Comparison of ENCODE assay signal across 14 cellular contexts in genomic region chr10:129949411-129950335, GRCh38. TPM values are rescaled to one million over a fixed set of nuclear protein-coding genes. Genes with fewer than 3 reads are reported as not detected.
DNase-seq lines count a peak whose midpoint lies in the region; ATAC-seq and TF ChIP-seq lines count a peak whose summit lies in the region.
"Had no signal": no experiment of that assay in that cellular context is flagged by ENCODE, and none has a peak within 500 bp of the region (broad histone marks: within the 10 kb centered on the region; RNA-seq: fewer than 3 reads in every experiment).

No MANE protein-coding gene starts in this region.

- BruUV-seq in PC-9 (replicated peaks; lab: Mats Ljungman, UMichigan), result no TSS peak

- H3K27ac ChIP-seq in HUES64 (ENCODE audit: low read depth, low read length) (no peak overlapping the region), ectodermal cell (ENCODE audit: insufficient read depth, low read depth, low read length, poor library complexity, severe bottlenecking) (no peak overlapping the region), subcutaneous abdominal adipose tissue (ENCODE audit: low read depth, low read length) (peak overlapping the region; percentile 96), PC-9 (no peak overlapping the region)
- H3K27ac ChIP-seq: colonic mucosa had no signal

- ATAC-seq in GM21619 (IDR thresholded peaks at IDR 0.05; ENCODE audit: unreplicated experiment), result no peak
- ATAC-seq: K562; stimulated activated naive CD8-positive, alpha-beta T cell treated with anti-CD3 and anti-CD28 coated beads, Interleukin-15, Interleukin-2, amounts not matched to agents 100 U/mL and 50 U/mL, for 24 hours had no signal

- H3K4me2 ChIP-seq in PC-9, result no peak overlapping the region

- H3K27me3 ChIP-seq in HUES64 (ENCODE audit: insufficient read depth, low read length) (peaks cover 30% of the 10 kb centered on the region), ectodermal cell (ENCODE audit: control insufficient read depth, insufficient read depth, low read length, poor library complexity, severe bottlenecking) (peaks cover 14% of the 10 kb centered on the region), subcutaneous abdominal adipose tissue (ENCODE audit: control insufficient read depth in 5 of 5, insufficient read depth in 4 of 5, low read length in 5 of 5) (no peaks in the 10 kb centered on the region), PC-9 (ENCODE audit: insufficient read depth, low read depth) (peaks cover 39% of the 10 kb centered on the region; the same call in 1 of the 2 replicates)

- H3K9me2 ChIP-seq in PC-9 (ENCODE audit: insufficient read depth), result no peaks in the 10 kb centered on the region

- H3K9ac ChIP-seq in HUES64 (ENCODE audit: low read depth, low read length), result no peak overlapping the region
- H3K9ac ChIP-seq in subcutaneous abdominal adipose tissue (ENCODE audit: low read length in 5 of 5), result peak overlapping the region in 1 of 5 donors; percentile 47

- intact Hi-C loops in PC-9 (cut with micrococcal nuclease; ENCODE audit: unreplicated experiment), result no loop called here

- H2AFZ ChIP-seq in PC-9, result no peak overlapping the region

- POLR2A ChIA-PET in PC-9 (lab: Charles Lee; ENCODE audit: unreplicated experiment), result no interaction called here

- H3F3A ChIP-seq in PC-9 (ENCODE audit: insufficient read depth, low read depth), result no peaks in the 10 kb centered on the region

- no peaks in the 10 kb centered on the region for H4K20me1 ChIP-seq in PC-9 (ENCODE audit: insufficient read depth)

- H3K4me3 ChIP-seq in HUES64 (ENCODE audit: low read length) (peak overlapping the region; percentile 42), ectodermal cell (ENCODE audit: insufficient read depth, low read depth, low read length) (peak overlapping the region; percentile 8), subcutaneous abdominal adipose tissue (ENCODE audit: low read depth in 1 of 5, low read length in 5 of 5) (peak overlapping the region in 3 of 5 donors; percentile 30 to 35 (median 32)), PC-9 (no peak overlapping the region)
- H3K4me3 ChIP-seq: colonic mucosa, K562, skin epidermis had no signal

- no peaks in the 10 kb centered on the region for H3K9me3 ChIP-seq in HUES64 (ENCODE audit: insufficient read depth, low read depth, low read length)
- H3K9me3 ChIP-seq in ectodermal cell (ENCODE audit: control insufficient read depth, low read length), result no peaks in the 10 kb centered on the region
- no peaks in the 10 kb centered on the region for H3K9me3 ChIP-seq in subcutaneous abdominal adipose tissue (ENCODE audit: control insufficient read depth in 5 of 5, low read length in 5 of 5)
- no peaks in the 10 kb centered on the region for H3K9me3 ChIP-seq in PC-9 (ENCODE audit: insufficient read depth, low read depth)
- H3K9me3 ChIP-seq: colonic mucosa had no signal

- CTCF ChIA-PET in PC-9 (lab: Charles Lee), result no interaction called here

- no peak for TF ChIP-seq CTCF in PC-9 (conservative IDR thresholded peaks at IDR 0.05)

- no peaks in the 10 kb centered on the region for H3K36me3 ChIP-seq in HUES64 (ENCODE audit: insufficient read depth, low read length)
- H3K36me3 ChIP-seq in ectodermal cell (ENCODE audit: control insufficient read depth, insufficient read depth, low read length), result no peaks in the 10 kb centered on the region
- no peaks in the 10 kb centered on the region for H3K36me3 ChIP-seq in subcutaneous abdominal adipose tissue (ENCODE audit: control insufficient read depth in 5 of 5, insufficient read depth in 5 of 5, low read length in 5 of 5)
- no peaks in the 10 kb centered on the region for H3K36me3 ChIP-seq in PC-9 (ENCODE audit: low read depth)
- H3K36me3 ChIP-seq: colonic mucosa had no signal

- H3K79me2 ChIP-seq in PC-9 (ENCODE audit: low read depth), result no peaks in the 10 kb centered on the region

- DNase-seq in iPS-NIHi7 (ENCODE audit: extremely low spot score) (peak; percentile 60), PC-9 (no peak), GDM1 (lab: John Stamatoyannopoulos, UW) (no peak)
- DNase-seq: colonic mucosa; NCI-H524 treated with DMSO at 0.1 percent for 48 hours; stimulated activated naive CD8-positive, alpha-beta T cell treated with anti-CD3 and anti-CD28 coated beads, Interleukin-15, Interleukin-2, amounts not matched to agents 100 U/mL and 50 U/mL, for 24 hours had no signal

- H3K4me1 ChIP-seq in HUES64 (ENCODE audit: insufficient read depth, low read length) (peaks cover 14% of the 10 kb centered on the region), ectodermal cell (ENCODE audit: control insufficient read depth, insufficient read depth, low read length) (peaks cover 25% of the 10 kb centered on the region), subcutaneous abdominal adipose tissue (ENCODE audit: control insufficient read depth in 5 of 5, insufficient read depth in 5 of 5, low read length in 5 of 5) (peaks cover 18 to 94% (median 91%) of the 10 kb centered on the region in 5 donors), PC-9 (replicated peaks; ENCODE audit: insufficient read depth) (no peaks in the 10 kb centered on the region)
- H3K4me1 ChIP-seq: colonic mucosa had no signal

- 38% methylated on average over 26 of the region's 27 CpGs for WGBS in HUES64
- 38 to 39% methylated on average over 26 to 27 of the region's 27 CpGs for WGBS in ectodermal cell, 2 experiments

RNA-seq across cellular contexts. Expression of gene EBF3, which starts 14.4 kb away (rescaled TPM):
- 0.65 TPM for polyA plus RNA-seq in HUES64 (2013, experiment 1 of 2)
- polyA plus RNA-seq in HUES64 (2013, experiment 2 of 2), result 1.3 TPM
- 2.3 TPM for polyA plus RNA-seq in ectodermal cell (2013, experiment 1 of 4)
- polyA plus RNA-seq in ectodermal cell (2013, experiment 2 of 4), result 2.6 TPM
- 2.8 TPM for polyA plus RNA-seq in ectodermal cell (2013, experiment 3 of 4)
- 4.4 TPM for polyA plus RNA-seq in ectodermal cell (2013, experiment 4 of 4)
- total RNA-seq in PC-9 (2021), result not detected in 2 replicates
- total RNA-seq: K562; kidney epithelial cell; T-helper 2 cell treated with Interferon-gamma antibody and Interleukin-4, amounts not matched to agents 100 ng/mL and 5 ng/mL, for 36 hours had no signal
- polyA plus RNA-seq: K562 had no signal
